Comparison of ENCODE assay signal across 23 cellular contexts in the genomic region with DNA sequence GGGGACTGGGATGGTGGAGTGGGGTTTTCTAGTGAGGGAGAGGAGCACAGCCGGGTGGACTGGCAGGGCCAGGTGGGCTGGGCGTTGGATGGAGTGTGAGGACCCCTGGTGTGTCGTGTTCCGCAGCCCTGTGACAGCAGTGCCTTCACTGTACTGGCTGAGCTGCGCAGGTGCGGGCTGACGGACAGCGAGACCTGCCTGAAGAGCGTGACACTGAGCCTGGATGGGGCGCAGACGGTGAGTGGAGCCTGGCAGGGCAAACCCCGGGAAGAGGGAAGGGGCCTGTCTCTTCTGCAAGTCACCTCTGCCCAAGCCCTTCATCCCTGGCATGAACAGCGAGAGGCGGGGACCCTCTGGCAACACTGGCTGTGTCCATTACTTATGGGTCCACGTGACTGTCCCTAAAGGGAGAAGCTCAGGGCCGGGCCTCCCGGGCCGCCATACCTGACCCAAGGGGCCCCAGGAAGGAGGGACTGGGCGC. TPM values are rescaled to one million over a fixed set of nuclear protein-coding genes. Genes with fewer than 3 reads are reported as not detected.
"Had no signal": no experiment of that assay in that cellular context is flagged by ENCODE, and none has a peak within 500 bp of the region (broad histone marks: within the 10 kb centered on the region; RNA-seq: fewer than 3 reads in every experiment).

No MANE protein-coding gene starts in this region.

- H3K4me3 ChIP-seq: esophagus squamous epithelium, skin epidermis had no signal

- H3K4me1 ChIP-seq: esophagus squamous epithelium had no signal

- H3K9me3 ChIP-seq: esophagus squamous epithelium had no signal

- H3K36me3 ChIP-seq: esophagus squamous epithelium had no signal

- H3K27ac ChIP-seq: esophagus squamous epithelium, skin epidermis had no signal

- ATAC-seq: activated CD8-positive, alpha-beta T cell treated with anti-CD3 and anti-CD28 coated beads for 36 hours; effector memory CD8-positive, alpha-beta T cell; stimulated activated naive CD8-positive, alpha-beta T cell treated with anti-CD3 and anti-CD28 coated beads, Interleukin-15, amount 100 ng/mL, for 72 hours; WTC11 had no signal

- DNase-seq: activated CD4-positive, alpha-beta T cell treated with anti-CD3 and anti-CD28 coated beads for 4 hours; activated CD8-positive, alpha-beta T cell treated with anti-CD3 and anti-CD28 coated beads for 36 hours; activated naive CD4-positive, alpha-beta T cell treated with Interleukin-2 at 50 U/mL for 16 hours; activated naive CD8-positive, alpha-beta T cell treated with anti-CD3 and anti-CD28 coated beads, Interleukin-2, amount 10 ng/mL, durations not matched to agents 7 days and 5 days; activated T-cell treated with anti-CD3 and anti-CD28 coated beads, Interleukin-2, amount 50 U/mL, for 1 hour; amygdala; effector memory CD8-positive, alpha-beta T cell; esophagus squamous epithelium; midbrain; nephron progenitor cell; occipital lobe; stimulated activated CD4-positive, alpha-beta T cell treated with anti-CD3 and anti-CD28 coated beads, Interleukin-15, amount 100 ng/mL, for 24 hours; stimulated activated CD4-positive, alpha-beta T cell treated with anti-CD3 and anti-CD28 coated beads, Interleukin-2, amount 100 ng/mL, for 48 hours; stimulated activated naive CD8-positive, alpha-beta T cell treated with anti-CD3 and anti-CD28 coated beads, Interleukin-15, amount 100 ng/mL, for 72 hours had no signal

RNA-seq across cellular contexts. Expression of a gene that starts 10.0 kb away (rescaled TPM):
- total RNA-seq: activated CD8-positive, alpha-beta T cell treated with anti-CD3 and anti-CD28 coated beads for 36 hours; activated naive CD8-positive, alpha-beta T cell treated with anti-CD3 and anti-CD28 coated beads, Interleukin-2, amount 10 ng/mL, durations not matched to agents 7 days and 5 days; activated T-helper 2 cell treated with anti-CD3 and anti-CD28 coated beads, Interferon-gamma antibody, Interleukin-2, Interleukin-4, amounts not matched to agents 10 μg/mL and 5 μg/mL and 100 μg/mL, durations not matched to agents 14 hours and 24 hours and 36 hours; cardiac septum; dermis microvascular lymphatic vessel endothelial cell; lung microvascular endothelial cell; myocyte; occipital lobe; progenitor cell of endocrine pancreas had no signal

RNA-seq across cellular contexts. Expression of a gene that starts 55.1 kb away (rescaled TPM):
- total RNA-seq: activated CD8-positive, alpha-beta T cell treated with anti-CD3 and anti-CD28 coated beads for 36 hours; activated naive CD8-positive, alpha-beta T cell treated with anti-CD3 and anti-CD28 coated beads, Interleukin-2, amount 10 ng/mL, durations not matched to agents 7 days and 5 days; activated T-helper 2 cell treated with anti-CD3 and anti-CD28 coated beads, Interferon-gamma antibody, Interleukin-2, Interleukin-4, amounts not matched to agents 10 μg/mL and 5 μg/mL and 100 μg/mL, durations not matched to agents 14 hours and 24 hours and 36 hours; cardiac septum; dermis microvascular lymphatic vessel endothelial cell; lung microvascular endothelial cell; myocyte; occipital lobe; progenitor cell of endocrine pancreas; temporal lobe had no signal
